Comparison of ENCODE assay signal across 1 cellular context in genomic region chr19:43668406-43669158, GRCh38.
TF ChIP-seq lines count a peak whose summit lies in the region.

No MANE protein-coding gene starts in this region.

TF ChIP-seq in HEK293, 187 proteins besides CTCF, POLR2A, EP300 and RAD21 (continued from another document and continues in another):
- TF ChIP-seq ZSCAN18 (tag by site-specific recombination; IDR thresholded peaks at IDR 0.05): no peak
- TF ChIP-seq, protein P1, sequence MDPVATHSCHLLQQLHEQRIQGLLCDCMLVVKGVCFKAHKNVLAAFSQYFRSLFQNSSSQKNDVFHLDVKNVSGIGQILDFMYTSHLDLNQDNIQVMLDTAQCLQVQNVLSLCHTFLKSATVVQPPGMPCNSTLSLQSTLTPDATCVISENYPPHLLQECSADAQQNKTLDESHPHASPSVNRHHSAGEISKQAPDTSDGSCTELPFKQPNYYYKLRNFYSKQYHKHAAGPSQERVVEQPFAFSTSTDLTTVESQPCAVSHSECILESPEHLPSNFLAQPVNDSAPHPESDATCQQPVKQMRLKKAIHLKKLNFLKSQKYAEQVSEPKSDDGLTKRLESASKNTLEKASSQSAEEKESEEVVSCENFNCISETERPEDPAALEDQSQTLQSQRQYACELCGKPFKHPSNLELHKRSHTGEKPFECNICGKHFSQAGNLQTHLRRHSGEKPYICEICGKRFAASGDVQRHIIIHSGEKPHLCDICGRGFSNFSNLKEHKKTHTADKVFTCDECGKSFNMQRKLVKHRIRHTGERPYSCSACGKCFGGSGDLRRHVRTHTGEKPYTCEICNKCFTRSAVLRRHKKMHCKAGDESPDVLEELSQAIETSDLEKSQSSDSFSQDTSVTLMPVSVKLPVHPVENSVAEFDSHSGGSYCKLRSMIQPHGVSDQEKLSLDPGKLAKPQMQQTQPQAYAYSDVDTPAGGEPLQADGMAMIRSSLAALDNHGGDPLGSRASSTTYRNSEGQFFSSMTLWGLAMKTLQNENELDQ (tag by site-specific recombination; IDR thresholded peaks at IDR 0.05; ENCODE audit: low read depth): no peak
- no peak for TF ChIP-seq KLF10 (tag by site-specific recombination; IDR thresholded peaks at IDR 0.05)
- TF ChIP-seq, protein P2, sequence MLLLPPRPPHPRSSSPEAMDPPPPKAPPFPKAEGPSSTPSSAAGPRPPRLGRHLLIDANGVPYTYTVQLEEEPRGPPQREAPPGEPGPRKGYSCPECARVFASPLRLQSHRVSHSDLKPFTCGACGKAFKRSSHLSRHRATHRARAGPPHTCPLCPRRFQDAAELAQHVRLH (tag by site-specific recombination; IDR thresholded peaks at IDR 0.05): no peak
- no peak for TF ChIP-seq ZNF416 (tag by site-specific recombination; IDR thresholded peaks at IDR 0.05)
- TF ChIP-seq ZNF239 (tag by site-specific recombination; IDR thresholded peaks at IDR 0.05): no peak
- no peak for TF ChIP-seq REST (tag by site-specific recombination; IDR thresholded peaks at IDR 0.05)
- no peak for TF ChIP-seq TCF7L2 (IDR thresholded peaks at IDR 0.05; ENCODE audit: borderline replicate concordance, low read depth, low read length)
- TF ChIP-seq, protein P3, sequence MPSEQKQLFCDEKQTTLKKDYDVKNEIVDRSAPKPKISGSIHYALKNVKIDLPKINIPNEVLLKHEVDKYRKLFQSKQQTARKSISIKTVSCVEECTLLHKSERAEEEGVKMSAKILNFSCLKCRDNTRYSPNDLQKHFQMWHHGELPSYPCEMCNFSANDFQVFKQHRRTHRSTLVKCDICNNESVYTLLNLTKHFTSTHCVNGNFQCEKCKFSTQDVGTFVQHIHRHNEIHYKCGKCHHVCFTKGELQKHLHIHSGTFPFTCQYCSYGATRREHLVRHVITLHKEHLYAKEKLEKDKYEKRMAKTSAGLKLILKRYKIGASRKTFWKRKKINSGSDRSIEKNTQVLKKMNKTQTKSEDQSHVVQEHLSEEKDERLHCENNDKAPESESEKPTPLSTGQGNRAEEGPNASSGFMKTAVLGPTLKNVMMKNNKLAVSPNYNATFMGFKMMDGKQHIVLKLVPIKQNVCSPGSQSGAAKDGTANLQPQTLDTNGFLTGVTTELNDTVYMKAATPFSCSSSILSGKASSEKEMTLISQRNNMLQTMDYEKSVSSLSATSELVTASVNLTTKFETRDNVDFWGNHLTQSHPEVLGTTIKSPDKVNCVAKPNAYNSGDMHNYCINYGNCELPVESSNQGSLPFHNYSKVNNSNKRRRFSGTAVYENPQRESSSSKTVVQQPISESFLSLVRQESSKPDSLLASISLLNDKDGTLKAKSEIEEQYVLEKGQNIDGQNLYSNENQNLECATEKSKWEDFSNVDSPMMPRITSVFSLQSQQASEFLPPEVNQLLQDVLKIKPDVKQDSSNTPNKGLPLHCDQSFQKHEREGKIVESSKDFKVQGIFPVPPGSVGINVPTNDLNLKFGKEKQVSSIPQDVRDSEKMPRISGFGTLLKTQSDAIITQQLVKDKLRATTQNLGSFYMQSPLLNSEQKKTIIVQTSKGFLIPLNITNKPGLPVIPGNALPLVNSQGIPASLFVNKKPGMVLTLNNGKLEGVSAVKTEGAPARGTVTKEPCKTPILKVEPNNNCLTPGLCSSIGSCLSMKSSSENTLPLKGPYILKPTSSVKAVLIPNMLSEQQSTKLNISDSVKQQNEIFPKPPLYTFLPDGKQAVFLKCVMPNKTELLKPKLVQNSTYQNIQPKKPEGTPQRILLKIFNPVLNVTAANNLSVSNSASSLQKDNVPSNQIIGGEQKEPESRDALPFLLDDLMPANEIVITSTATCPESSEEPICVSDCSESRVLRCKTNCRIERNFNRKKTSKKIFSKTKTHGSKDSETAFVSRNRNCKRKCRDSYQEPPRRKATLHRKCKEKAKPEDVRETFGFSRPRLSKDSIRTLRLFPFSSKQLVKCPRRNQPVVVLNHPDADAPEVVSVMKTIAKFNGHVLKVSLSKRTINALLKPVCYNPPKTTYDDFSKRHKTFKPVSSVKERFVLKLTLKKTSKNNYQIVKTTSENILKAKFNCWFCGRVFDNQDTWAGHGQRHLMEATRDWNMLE (tag by site-specific recombination; conservative IDR thresholded peaks at IDR 0.05; ENCODE audit: low read depth): no peak
- TF ChIP-seq ZXDB (tag by site-specific recombination; IDR thresholded peaks at IDR 0.05): no peak
- TF ChIP-seq SP2 (tag by site-specific recombination; IDR thresholded peaks at IDR 0.05): peak; percentile 96
- no peak for TF ChIP-seq ZNF670 (tag by site-specific recombination; IDR thresholded peaks at IDR 0.05; ENCODE audit: low read depth)
- no peak for TF ChIP-seq GLI2 (tag by site-specific recombination; IDR thresholded peaks at IDR 0.05; ENCODE audit: borderline replicate concordance, low read depth)
- TF ChIP-seq ZNF76 (tag by site-specific recombination; IDR thresholded peaks at IDR 0.05; ENCODE audit: borderline replicate concordance, low read depth): no peak; the same call in 1 of the 2 replicates
- peak; percentile 81 for TF ChIP-seq ZBTB17 (tag by site-specific recombination; IDR thresholded peaks at IDR 0.05)
- TF ChIP-seq HOXC10 (CRISPR knock-in tag; IDR thresholded peaks at IDR 0.05): no peak
- TF ChIP-seq KLF16 (tag by site-specific recombination; IDR thresholded peaks at IDR 0.05): 0 out of 2 replicates have a peak, but pooled peaks have one; percentile 50
- TF ChIP-seq MYNN (tag by site-specific recombination; IDR thresholded peaks at IDR 0.05; ENCODE audit: borderline replicate concordance): no peak
- no peak for TF ChIP-seq ZNF155 (tag by site-specific recombination; IDR thresholded peaks at IDR 0.05)
- TF ChIP-seq SALL2 (tag by site-specific recombination; IDR thresholded peaks at IDR 0.05; ENCODE audit: borderline replicate concordance): no peak
- TF ChIP-seq ZNF184 (tag by site-specific recombination; IDR thresholded peaks at IDR 0.05): no peak
- no peak for TF ChIP-seq ZNF354C (tag by site-specific recombination; IDR thresholded peaks at IDR 0.05; ENCODE audit: borderline replicate concordance, low read depth)
- TF ChIP-seq ZNF621 (tag by site-specific recombination; IDR thresholded peaks at IDR 0.05): no peak
- no peak for TF ChIP-seq ZNF426 (tag by site-specific recombination; IDR thresholded peaks at IDR 0.05)
- TF ChIP-seq HOXD13 (CRISPR knock-in tag; IDR thresholded peaks at IDR 0.05; ENCODE audit: borderline replicate concordance): no peak
- no peak for TF ChIP-seq ZNF223 (tag by site-specific recombination; IDR thresholded peaks at IDR 0.05)
- TF ChIP-seq ZNF677 (tag by site-specific recombination; IDR thresholded peaks at IDR 0.05): no peak
- TF ChIP-seq ZBTB48 (tag by site-specific recombination; IDR thresholded peaks at IDR 0.05): peak; percentile 98
- TF ChIP-seq ZNF654 (tag by site-specific recombination; IDR thresholded peaks at IDR 0.05; ENCODE audit: low read depth): no peak
- TF ChIP-seq REPIN1 (tag by site-specific recombination; IDR thresholded peaks at IDR 0.05; ENCODE audit: low read depth): no peak
- TF ChIP-seq SCRT1 (tag by site-specific recombination; IDR thresholded peaks at IDR 0.05; ENCODE audit: borderline replicate concordance): no peak
- TF ChIP-seq ZNF112 (tag by site-specific recombination; IDR thresholded peaks at IDR 0.05): no peak
- TF ChIP-seq PRDM1 (tag by site-specific recombination; IDR thresholded peaks at IDR 0.05): no peak
- TF ChIP-seq ZNF121 (tag by site-specific recombination; IDR thresholded peaks at IDR 0.05): no peak
- no peak for TF ChIP-seq ZNF23 (tag by site-specific recombination; IDR thresholded peaks at IDR 0.05; ENCODE audit: borderline replicate concordance)
- no peak for TF ChIP-seq ZNF768 (tag by site-specific recombination; IDR thresholded peaks at IDR 0.05)
- peak; percentile 98 for TF ChIP-seq ZNF341 (tag by site-specific recombination; IDR thresholded peaks at IDR 0.05; ENCODE audit: low read depth)
- peak; percentile 97 for TF ChIP-seq GLIS1 (tag by site-specific recombination; IDR thresholded peaks at IDR 0.05)
- no peak for TF ChIP-seq AEBP2 (tag by site-specific recombination; IDR thresholded peaks at IDR 0.05; ENCODE audit: borderline replicate concordance)
- TF ChIP-seq ZNF114 (tag by site-specific recombination; IDR thresholded peaks at IDR 0.05): no peak
- no peak for TF ChIP-seq ZNF133 (tag by site-specific recombination; IDR thresholded peaks at IDR 0.05)
- TF ChIP-seq ZNF777 (tag by site-specific recombination; IDR thresholded peaks at IDR 0.05; ENCODE audit: borderline replicate concordance): no peak
- TF ChIP-seq ZSCAN5A (tag by site-specific recombination; IDR thresholded peaks at IDR 0.05): no peak
- TF ChIP-seq ZNF747 (tag by site-specific recombination; IDR thresholded peaks at IDR 0.05): no peak
- no peak for TF ChIP-seq ZNF146 (tag by site-specific recombination; IDR thresholded peaks at IDR 0.05)
- TF ChIP-seq, protein P4, sequence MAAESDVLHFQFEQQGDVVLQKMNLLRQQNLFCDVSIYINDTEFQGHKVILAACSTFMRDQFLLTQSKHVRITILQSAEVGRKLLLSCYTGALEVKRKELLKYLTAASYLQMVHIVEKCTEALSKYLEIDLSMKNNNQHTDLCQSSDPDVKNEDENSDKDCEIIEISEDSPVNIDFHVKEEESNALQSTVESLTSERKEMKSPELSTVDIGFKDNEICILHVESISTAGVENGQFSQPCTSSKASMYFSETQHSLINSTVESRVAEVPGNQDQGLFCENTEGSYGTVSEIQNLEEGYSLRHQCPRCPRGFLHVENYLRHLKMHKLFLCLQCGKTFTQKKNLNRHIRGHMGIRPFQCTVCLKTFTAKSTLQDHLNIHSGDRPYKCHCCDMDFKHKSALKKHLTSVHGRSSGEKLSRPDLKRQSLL (tag by site-specific recombination; IDR thresholded peaks at IDR 0.05): peak; percentile 89
- TF ChIP-seq ZIC2 (tag by site-specific recombination; IDR thresholded peaks at IDR 0.05): peak; percentile 87
- TF ChIP-seq, protein P5, sequence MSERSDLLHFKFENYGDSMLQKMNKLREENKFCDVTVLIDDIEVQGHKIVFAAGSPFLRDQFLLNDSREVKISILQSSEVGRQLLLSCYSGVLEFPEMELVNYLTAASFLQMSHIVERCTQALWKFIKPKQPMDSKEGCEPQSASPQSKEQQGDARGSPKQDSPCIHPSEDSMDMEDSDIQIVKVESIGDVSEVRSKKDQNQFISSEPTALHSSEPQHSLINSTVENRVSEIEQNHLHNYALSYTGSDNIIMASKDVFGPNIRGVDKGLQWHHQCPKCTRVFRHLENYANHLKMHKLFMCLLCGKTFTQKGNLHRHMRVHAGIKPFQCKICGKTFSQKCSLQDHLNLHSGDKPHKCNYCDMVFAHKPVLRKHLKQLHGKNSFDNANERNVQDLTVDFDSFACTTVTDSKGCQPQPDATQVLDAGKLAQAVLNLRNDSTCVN (tag by site-specific recombination; optimal IDR thresholded peaks at IDR 0.05): peak; percentile 63
